ENCODE assay signal across 8 cellular contexts in genomic region chr1:229507951-229508822, GRCh38. TPM values are rescaled to one million over a fixed set of nuclear protein-coding genes. Genes with fewer than 3 reads are reported as not detected.
A peak's percentile ranks its signal among the peaks of the same experiment; 100 is the strongest.
DNase-seq lines count a peak whose midpoint lies in the region; ATAC-seq and TF ChIP-seq lines count a peak whose summit lies in the region.

NUP133 (minus strand) TSS chr1:229508341; CDS start chr1:229508249, 92 bp downstream.

- peak; percentile 96 for ATAC-seq in GM23338
- peak; percentile 98 for ATAC-seq in naive thymus-derived CD4-positive, alpha-beta T cell
- ATAC-seq in stimulated activated naive B cell treated with anti-CD40 and anti-IgM and Interleukin-4, amounts not matched to agents 10 μg/mL and 1 μg/mL and 100 μg/mL, for 72 hours (replicated peaks): peak; percentile 96

- peak within 1 kb of the TSS; percentile 99 for H3K27ac Mint-ChIP-seq in GM23338
- H3K27ac Mint-ChIP-seq in naive thymus-derived CD4-positive, alpha-beta T cell: peak within 1 kb of the TSS; percentile 95 to 99 (median 99)
- peak within 1 kb of the TSS; percentile 98 for H3K27ac Mint-ChIP-seq in stimulated activated naive B cell treated with anti-CD40 and anti-IgM and Interleukin-4, amounts not matched to agents 10 μg/mL and 1 μg/mL and 100 μg/mL, for 72 hours

- peaks cover 4% of the 10 kb centered on the region; the same call in 1 of the 2 replicates for H4K20me1 ChIP-seq in DOHH2 (ENCODE audit: control insufficient read depth, insufficient read depth, low read depth, low read length)
- H4K20me1 ChIP-seq in GM23338 (replicated peaks; ENCODE audit: insufficient read depth): 0 out of 2 replicates have a peak, but pooled peaks cover 3% of the 10 kb centered on the region

- H3K36me3 Mint-ChIP-seq in GM23338 (ENCODE audit: low read depth): peaks cover 3% of the 10 kb centered on the region; the same call in 1 of the 3 replicates
- H3K36me3 Mint-ChIP-seq in naive thymus-derived CD4-positive, alpha-beta T cell: peaks cover 0 to 4% (median 4%) of the 10 kb centered on the region in 5 donors
- H3K36me3 Mint-ChIP-seq in stimulated activated naive B cell treated with anti-CD40 and anti-IgM and Interleukin-4, amounts not matched to agents 10 μg/mL and 1 μg/mL and 100 μg/mL, for 72 hours: peaks cover 2 to 6% of the 10 kb centered on the region in 2 donors

- H3F3A ChIP-seq in DOHH2 (ENCODE audit: control insufficient read depth, insufficient read depth) (no peaks in the 10 kb centered on the region; the same call in 1 of the 2 replicates), GM23338 (replicated peaks; ENCODE audit: low read depth) (no peaks in the 10 kb centered on the region; the same call in 1 of the 2 replicates)

- H3K79me2 ChIP-seq in DOHH2 (ENCODE audit: control insufficient read depth, low read length) (peaks cover 46% of the 10 kb centered on the region), GM23338 (replicated peaks; ENCODE audit: insufficient read depth) (peaks cover 35% of the 10 kb centered on the region)

- peak within 1 kb of the TSS; percentile 96 for H3K4me3 Mint-ChIP-seq in GM23338
- H3K4me3 Mint-ChIP-seq in naive thymus-derived CD4-positive, alpha-beta T cell: peak within 1 kb of the TSS; percentile 90 to 98 (median 92)
- H3K4me3 Mint-ChIP-seq in stimulated activated naive B cell treated with anti-CD40 and anti-IgM and Interleukin-4, amounts not matched to agents 10 μg/mL and 1 μg/mL and 100 μg/mL, for 72 hours: peak within 1 kb of the TSS; percentile 92 to 93

- peak; percentile 100 for DNase-seq in GM23338 (ENCODE audit: low spot score)
- DNase-seq in LHCN-M2 (ENCODE audit: low read depth): peak; percentile 97
- peak; percentile 100 for DNase-seq in RPMI8226
- DNase-seq in activated T-helper 1 cell treated with anti-CD3 and anti-CD28 coated beads, Interleukin-2, amount 50 U/mL, for 16 hours (ENCODE audit: low read depth in 1 of 2, low spot score in 1 of 2): peak; percentile 96 to 99
- peak; percentile 97 for DNase-seq in fibroblast of gingiva (ENCODE audit: low read depth)
- DNase-seq in naive thymus-derived CD4-positive, alpha-beta T cell: peak; percentile 93 to 97 (median 97)
- peak; percentile 95 for DNase-seq in stimulated activated naive B cell treated with anti-CD40 and anti-IgM and Interleukin-4, amounts not matched to agents 10 μg/mL and 1 μg/mL and 100 μg/mL, for 72 hours

- H3K4me3 ChIP-seq in DOHH2 (ENCODE audit: low read length): peak within 1 kb of the TSS; percentile 96
- peak within 1 kb of the TSS; percentile 86 for H3K4me3 ChIP-seq in GM23338
- peak within 1 kb of the TSS; percentile 91 for H3K4me3 ChIP-seq in naive thymus-derived CD4-positive, alpha-beta T cell (ENCODE audit: low read length)

- peak within 1 kb of the TSS; percentile 44 for H3K27ac ChIP-seq in DOHH2 (ENCODE audit: low read depth, low read length)
- H3K27ac ChIP-seq in GM23338 (ENCODE audit: low read depth): peak within 1 kb of the TSS; percentile 98
- peak within 1 kb of the TSS; percentile 95 for H3K27ac ChIP-seq in naive thymus-derived CD4-positive, alpha-beta T cell (ENCODE audit: low read depth, low read length)

- no peak for TF ChIP-seq CTCF in DOHH2 (IDR thresholded peaks at IDR 0.05; ENCODE audit: low read depth, low read length, poor library complexity, severe bottlenecking)
- no peak for TF ChIP-seq CTCF in GM23338 (conservative IDR thresholded peaks at IDR 0.05; ENCODE audit: low read depth in 2 of 2)

- H3K4me2 ChIP-seq in DOHH2 (ENCODE audit: low read length): peak within 1 kb of the TSS; percentile 97
- peak within 1 kb of the TSS; percentile 91 for H3K4me2 ChIP-seq in GM23338

- H3K4me1 Mint-ChIP-seq in GM23338: peaks cover 13% of the 10 kb centered on the region; the same call in 2 of the 3 replicates
- peaks cover 10 to 47% (median 38%) of the 10 kb centered on the region in 7 donors for H3K4me1 Mint-ChIP-seq in naive thymus-derived CD4-positive, alpha-beta T cell
- peaks cover 11 to 13% of the 10 kb centered on the region in 2 donors for H3K4me1 Mint-ChIP-seq in stimulated activated naive B cell treated with anti-CD40 and anti-IgM and Interleukin-4, amounts not matched to agents 10 μg/mL and 1 μg/mL and 100 μg/mL, for 72 hours

- H3K36me3 ChIP-seq in DOHH2 (ENCODE audit: control insufficient read depth, low read length) (peaks cover 25% of the 10 kb centered on the region), GM23338 (ENCODE audit: insufficient read depth) (no peaks in the 10 kb centered on the region)
- peaks cover 0 to 11% (median 7%) of the 10 kb centered on the region in 3 experiments for H3K36me3 ChIP-seq in naive thymus-derived CD4-positive, alpha-beta T cell (ENCODE audit: control insufficient read depth in 2 of 3, insufficient read depth in 3 of 3, low read length in 3 of 3)

- CTCF ChIA-PET in naive thymus-derived CD4-positive, alpha-beta T cell (lab: Charles Lee): interaction anchor here (0.6 to 1.8 kb wide), 5 partner anchors 24 to 854 kb away, joined by 3 to 7 read pairs (median 3); no protein-coding TSS in a partner anchor

- H3K27me3 ChIP-seq in DOHH2 (ENCODE audit: control insufficient read depth, low read length) (no peaks in the 10 kb centered on the region), GM23338 (ENCODE audit: insufficient read depth) (no peaks in the 10 kb centered on the region)
- H3K27me3 ChIP-seq in naive thymus-derived CD4-positive, alpha-beta T cell (ENCODE audit: control insufficient read depth in 2 of 2, insufficient read depth in 2 of 2, low read length in 2 of 2): no peaks in the 10 kb centered on the region

- H3K9me3 ChIP-seq in DOHH2 (ENCODE audit: control insufficient read depth, insufficient read depth, low read length): no peaks in the 10 kb centered on the region
- H3K9me3 ChIP-seq in naive thymus-derived CD4-positive, alpha-beta T cell (ENCODE audit: control insufficient read depth in 2 of 3, low read length in 3 of 3): no peaks in the 10 kb centered on the region

- peaks cover 5% of the 10 kb centered on the region for H3K27me3 Mint-ChIP-seq in GM23338 (ENCODE audit: insufficient read depth, low read depth, poor library complexity)
- H3K27me3 Mint-ChIP-seq in naive thymus-derived CD4-positive, alpha-beta T cell: peaks cover 0 to 5% (median 2%) of the 10 kb centered on the region in 5 donors
- peaks cover 0 to 4% of the 10 kb centered on the region in 2 donors for H3K27me3 Mint-ChIP-seq in stimulated activated naive B cell treated with anti-CD40 and anti-IgM and Interleukin-4, amounts not matched to agents 10 μg/mL and 1 μg/mL and 100 μg/mL, for 72 hours

- POLR2A ChIA-PET in naive thymus-derived CD4-positive, alpha-beta T cell (lab: Charles Lee): interaction anchor here (0.6 to 3.8 kb wide), 13 partner anchors 13 to 559 kb away, joined by 3 to 17 read pairs (median 4); partner anchors contain the start of genes ABCB10, CCSAP and GALNT2

- H3K9me2 ChIP-seq in DOHH2 (replicated peaks; ENCODE audit: control insufficient read depth, low read length): no peaks in the 10 kb centered on the region
- no peaks in the 10 kb centered on the region for H3K9me2 ChIP-seq in GM23338 (ENCODE audit: insufficient read depth)

- H2AFZ ChIP-seq in GM23338: peak within 1 kb of the TSS; percentile 88

- H3K4me1 ChIP-seq in DOHH2 (ENCODE audit: control insufficient read depth, low read length) (peaks cover 43% of the 10 kb centered on the region), GM23338 (ENCODE audit: insufficient read depth) (peaks cover 9% of the 10 kb centered on the region; the same call in 1 of the 2 replicates)
- peaks cover 4 to 13% of the 10 kb centered on the region in 2 donors for H3K4me1 ChIP-seq in naive thymus-derived CD4-positive, alpha-beta T cell (ENCODE audit: control insufficient read depth in 2 of 2, insufficient read depth in 2 of 2, low read length in 2 of 2)

- no peaks in the 10 kb centered on the region for H3K9me3 Mint-ChIP-seq in GM23338
- peaks cover 0 to 4% (median 0%) of the 10 kb centered on the region in 11 donors for H3K9me3 Mint-ChIP-seq in naive thymus-derived CD4-positive, alpha-beta T cell
- H3K9me3 Mint-ChIP-seq in stimulated activated naive B cell treated with anti-CD40 and anti-IgM and Interleukin-4, amounts not matched to agents 10 μg/mL and 1 μg/mL and 100 μg/mL, for 72 hours: no peaks in the 10 kb centered on the region

- intact Hi-C loops in naive thymus-derived CD4-positive, alpha-beta T cell (cut with micrococcal nuclease): loop anchor here (1.0 to 10.0 kb wide), 14 partner anchors 49 to 1469 kb away; partner anchors contain the start of genes GALNT2 (in 2 of the 2), RAB4A (in 2 of the 2), TAF5L (in 2 of the 2) and URB2 (in 2 of the 2)

TF ChIP-seq in GM23338, 12 proteins besides CTCF, POLR2A, EP300 and RAD21:
- TF ChIP-seq ETS1 (IDR thresholded peaks at IDR 0.05) (peak; percentile 67), CREB1 (CRISPR knock-in tag; IDR thresholded peaks at IDR 0.05; ENCODE audit: low read depth) (peak; percentile 98), EZH2phosphoT487 (IDR thresholded peaks at IDR 0.05; ENCODE audit: unreplicated experiment) (no peak), POLR2AphosphoS5 (IDR thresholded peaks at IDR 0.05; ENCODE audit: low read depth) (peak; percentile 96), NANOG (IDR thresholded peaks at IDR 0.05; ENCODE audit: borderline replicate concordance) (no peak), ZNF331 (CRISPR knock-in tag; IDR thresholded peaks at IDR 0.05; ENCODE audit: low read depth) (no peak), JUNB (IDR thresholded peaks at IDR 0.05; ENCODE audit: unreplicated experiment) (no peak)
TF ChIP-seq in GM23338: peak in this region for 3.

RNA-seq across cellular contexts. Expression of gene NUP133, which starts in this region (rescaled TPM):
- total RNA-seq in GM23338 (2014; rRNA removed; shearing (Covaris generic)): 54.5 and 65.4 TPM in 2 replicates
- polyA plus RNA-seq in GM23338 (2016; fragmentation: Nextera tagmentation; extraction: Ambion mirVana): 25.0 and 29.5 TPM in 2 replicates
- 33.3 and 36.3 TPM in 2 replicates for total RNA-seq in LHCN-M2 (2014; rRNA removed)
- 9.8 TPM for polyA plus RNA-seq in LHCN-M2 (2012)
- 10 to 100 TPM; 24.3 to 45.8 (median 40.4) TPM for total RNA-seq in naive thymus-derived CD4-positive, alpha-beta T cell
- polyA plus RNA-seq in naive thymus-derived CD4-positive, alpha-beta T cell: 10 to 100 TPM; 19.4 to 19.7 TPM

Comparison
In these comparisons a context has a peak if more than half of its experiments do, and no peak if none do; other contexts are left out.
1. Peak in every context shown above with its lines: DNase-seq, ATAC-seq, H3K4me3 ChIP-seq and H3K27ac ChIP-seq.
2. H3K27ac ChIP-seq: peak in every context shown above with its lines; median percentile 98 in GM23338; 95 in naive thymus-derived CD4-positive, alpha-beta T cell; 44 in DOHH2.